27 cellular contexts compared by ENCODE assay signal in genomic region chr11:74276581-74276980, GRCh38. TPM values are rescaled to one million over a fixed set of nuclear protein-coding genes. Genes with fewer than 3 reads are reported as not detected.
DNase-seq lines count a peak whose midpoint lies in the region; ATAC-seq and TF ChIP-seq lines count a peak whose summit lies in the region.
"Had no signal": no experiment of that assay in that cellular context is flagged by ENCODE, and none has a peak within 500 bp of the region (broad histone marks: within the 10 kb centered on the region; RNA-seq: fewer than 3 reads in every experiment).

No MANE protein-coding gene starts in this region.

- no peak overlapping the region for H2AFZ ChIP-seq in mesenchymal stem cell (ENCODE audit: low read depth, low read length)

- DNase-seq in AG08395 (ENCODE audit: low spot score) (peak; percentile 59), HFFc6 (peak; percentile 78), cardiac fibroblast (ENCODE audit: low read depth in 2 of 2) (peak; percentile 47 to 64), mesenchymal stem cell (peak; percentile 44), NCI-H774 (lab: John Stamatoyannopoulos, UW) (no peak), WTC11 (ENCODE audit: low spot score) (no peak), iPS-NIHi11 (ENCODE audit: low spot score) (no peak)
- no peak for DNase-seq in activated CD4-positive, CD25-positive, alpha-beta regulatory T cell treated with anti-CD3 and anti-CD28 coated beads, Interleukin-2, amount 50 U/mL, for 72 hours
- DNase-seq: activated CD4-positive, alpha-beta T cell treated with anti-CD3 and anti-CD28 coated beads for 36 hours; activated naive CD4-positive, alpha-beta T cell; activated T-cell treated with anti-CD3 and anti-CD28 coated beads, Interleukin-2, amount 50 U/mL, for 4 hours; CD4-positive, alpha-beta T cell; effector memory CD4-positive, alpha-beta T cell; glutamatergic neuron; HCEC 1CT; natural killer cell; NCI-H1092; NCI-H2029; NCI-H226; NCI-H82; ovary; stimulated activated CD4-positive, alpha-beta T cell treated with anti-CD3 and anti-CD28 coated beads, Interleukin-12 subunit alpha, Interleukin-12 subunit beta, amount 100 ng/mL, for 4 hours had no signal

- H3K14ac ChIP-seq in mesenchymal stem cell (ENCODE audit: low read length in 2 of 2) = no peak overlapping the region

- H3K36me3 ChIP-seq in mesenchymal stem cell (ENCODE audit: control insufficient read depth in 1 of 2, insufficient read depth in 2 of 2, low read depth in 1 of 2, low read length in 2 of 2) = no peaks in the 10 kb centered on the region
- H3K36me3 ChIP-seq: ovary had no signal

- peak overlapping the region in 1 of 2 experiments; percentile 78 for H3K18ac ChIP-seq in mesenchymal stem cell (ENCODE audit: low read depth in 1 of 2, low read length in 2 of 2)

- no peak overlapping the region for H4K91ac ChIP-seq in mesenchymal stem cell (ENCODE audit: low read length)

- peaks cover 6% of the 10 kb centered on the region for H3K4me1 ChIP-seq in mesenchymal stem cell (ENCODE audit: control insufficient read depth, insufficient read depth, low read depth, low read length)

- no peaks in the 10 kb centered on the region for H3K9me3 ChIP-seq in mesenchymal stem cell (ENCODE audit: control insufficient read depth, low read length)
- H3K9me3 ChIP-seq: ovary had no signal

- ATAC-seq in WTC11 = no peak
- ATAC-seq: activated CD4-positive, alpha-beta T cell treated with anti-CD3 and anti-CD28 coated beads for 36 hours; activated T-cell treated with anti-CD3 and anti-CD28 coated beads, Interleukin-2, amount 50 U/mL, for 4 hours; esophagus mucosa; GM12878; natural killer cell; Right ventricle myocardium inferior had no signal

- H3K4ac ChIP-seq in mesenchymal stem cell (ENCODE audit: low read depth in 1 of 2, low read length in 2 of 2) = no peak overlapping the region

- H3K4me3 ChIP-seq in cardiac fibroblast (replicated peaks in 1 of 2; ENCODE audit: low read depth in 2 of 2, low read length in 2 of 2) (no peak overlapping the region), mesenchymal stem cell (ENCODE audit: insufficient read depth in 1 of 2, low read depth in 1 of 2, low read length in 2 of 2) (no peak overlapping the region)
- H3K4me3 ChIP-seq: GM12878, ovary had no signal

- no peaks in the 10 kb centered on the region for H3K9me3 Mint-ChIP-seq in HFFc6
- no peaks in the 10 kb centered on the region for H3K9me3 Mint-ChIP-seq in WTC11
- H3K9me3 Mint-ChIP-seq: activated T-cell treated with anti-CD3 and anti-CD28 coated beads, Interleukin-2, amount 50 U/mL, for 4 hours; CD4-positive, alpha-beta T cell; natural killer cell; type B pancreatic cell had no signal

- no peaks in the 10 kb centered on the region for H3K27me3 ChIP-seq in mesenchymal stem cell (ENCODE audit: control insufficient read depth in 1 of 2, insufficient read depth in 1 of 2, low read length in 2 of 2)
- H3K27me3 ChIP-seq: ovary had no signal

- POLR2A ChIA-PET in WTC11 (lab: Charles Lee) = no interaction called here

- H2BK5ac ChIP-seq in mesenchymal stem cell (ENCODE audit: low read depth, low read length, poor library complexity, severe bottlenecking) = no peak overlapping the region

- CTCF ChIA-PET in WTC11 (lab: Charles Lee) = no interaction called here

- TF ChIP-seq CTCF in HFFc6 (IDR thresholded peaks at IDR 0.05) (no peak), cardiac fibroblast (IDR thresholded peaks at IDR 0.05; ENCODE audit: low read depth, low read length) (no peak), WTC11 (IDR thresholded peaks at IDR 0.05) (no peak)

- no peaks in the 10 kb centered on the region for H3K36me3 Mint-ChIP-seq in HFFc6 (ENCODE audit: low read depth)
- H3K36me3 Mint-ChIP-seq in WTC11 = no peaks in the 10 kb centered on the region
- H3K36me3 Mint-ChIP-seq: natural killer cell, type B pancreatic cell had no signal

- no peak overlapping the region for H2BK120ac ChIP-seq in mesenchymal stem cell (ENCODE audit: low read depth, low read length)

- no CpG with 5 or more reads among the region's 2 CpGs for WGBS in mesenchymal stem cell

- H3K27ac ChIP-seq in mesenchymal stem cell (ENCODE audit: low read length, poor library complexity, severe bottlenecking) = no peak overlapping the region
- H3K27ac ChIP-seq: ovary had no signal

- no peak overlapping the region for H3K4me2 ChIP-seq in mesenchymal stem cell (ENCODE audit: low read length, poor library complexity, severe bottlenecking)

- no peak overlapping the region for H3K9ac ChIP-seq in mesenchymal stem cell (ENCODE audit: low read length)

- H3K4me3 Mint-ChIP-seq in HFFc6 = no peak overlapping the region
- no peak overlapping the region for H3K4me3 Mint-ChIP-seq in WTC11
- H3K4me3 Mint-ChIP-seq: activated CD4-positive, alpha-beta T cell treated with anti-CD3 and anti-CD28 coated beads for 36 hours; activated T-cell treated with anti-CD3 and anti-CD28 coated beads, Interleukin-2, amount 50 U/mL, for 4 hours; CD4-positive, alpha-beta T cell; natural killer cell; type B pancreatic cell had no signal

- H3K4me1 Mint-ChIP-seq in HFFc6 (ENCODE audit: low read depth) (peaks cover 42% of the 10 kb centered on the region), WTC11 (no peaks in the 10 kb centered on the region)
- H3K4me1 Mint-ChIP-seq: activated CD4-positive, alpha-beta T cell treated with anti-CD3 and anti-CD28 coated beads for 36 hours; natural killer cell had no signal

- no peak overlapping the region for H2BK12ac ChIP-seq in mesenchymal stem cell (ENCODE audit: low read length in 2 of 2)

- no peak overlapping the region for H4K8ac ChIP-seq in mesenchymal stem cell (ENCODE audit: low read length)

- H2BK15ac ChIP-seq in mesenchymal stem cell (ENCODE audit: low read depth, poor library complexity, severe bottlenecking) = no peak overlapping the region

- no peaks in the 10 kb centered on the region for H3K79me1 ChIP-seq in mesenchymal stem cell (replicated peaks; ENCODE audit: low read length, poor library complexity, severe bottlenecking)

- H2AK5ac ChIP-seq in mesenchymal stem cell (ENCODE audit: low read length, severe bottlenecking) = no peak overlapping the region

- H3K27ac Mint-ChIP-seq in HFFc6 = peak overlapping the region; percentile 80
- H3K27ac Mint-ChIP-seq in WTC11 = no peak overlapping the region
- H3K27ac Mint-ChIP-seq: activated CD4-positive, alpha-beta T cell treated with anti-CD3 and anti-CD28 coated beads for 36 hours; CD4-positive, alpha-beta T cell; natural killer cell; type B pancreatic cell had no signal

- H3K27me3 Mint-ChIP-seq in HFFc6 (ENCODE audit: insufficient read depth) (no peaks in the 10 kb centered on the region), WTC11 (ENCODE audit: low read depth) (no peaks in the 10 kb centered on the region; the same call in 1 of the 2 replicates)

- no peak overlapping the region for H3K23ac ChIP-seq in mesenchymal stem cell (ENCODE audit: low read length in 2 of 2)

TF ChIP-seq in WTC11, 78 proteins besides CTCF, POLR2A, EP300 and RAD21 (continues in another document):
- TF ChIP-seq NFYB (CRISPR knock-in tag; conservative IDR thresholded peaks at IDR 0.05; ENCODE audit: low read depth) = no peak
- no peak for TF ChIP-seq USF1 (CRISPR knock-in tag; IDR thresholded peaks at IDR 0.05)
- TF ChIP-seq ZNF219 (CRISPR knock-in tag; IDR thresholded peaks at IDR 0.05; ENCODE audit: borderline replicate concordance) = no peak
- no peak for TF ChIP-seq ZNF263 (CRISPR knock-in tag; IDR thresholded peaks at IDR 0.05; ENCODE audit: low read depth)
- TF ChIP-seq OVOL2 (CRISPR knock-in tag; IDR thresholded peaks at IDR 0.05; ENCODE audit: borderline replicate concordance) = no peak
- TF ChIP-seq GRHL2 (CRISPR knock-in tag; IDR thresholded peaks at IDR 0.05; ENCODE audit: insufficient replicate concordance, severe bottlenecking) = no peak
- no peak for TF ChIP-seq TP53 (CRISPR knock-in tag; IDR thresholded peaks at IDR 0.05)
- no peak for TF ChIP-seq ZNF396 (CRISPR knock-in tag; IDR thresholded peaks at IDR 0.05; ENCODE audit: borderline replicate concordance)
- no peak for TF ChIP-seq ZBTB21 (CRISPR knock-in tag; IDR thresholded peaks at IDR 0.05; ENCODE audit: borderline replicate concordance)
- TF ChIP-seq ZMAT4 (CRISPR knock-in tag; IDR thresholded peaks at IDR 0.05) = no peak
- TF ChIP-seq CREB1 (CRISPR knock-in tag; IDR thresholded peaks at IDR 0.05) = no peak
- no peak for TF ChIP-seq JAZF1 (CRISPR knock-in tag; IDR thresholded peaks at IDR 0.05)
- TF ChIP-seq RELA (CRISPR knock-in tag; IDR thresholded peaks at IDR 0.05; ENCODE audit: borderline replicate concordance) = no peak
- no peak for TF ChIP-seq ATF1 (CRISPR knock-in tag; IDR thresholded peaks at IDR 0.05)
- no peak for TF ChIP-seq ZSCAN18 (CRISPR knock-in tag; IDR thresholded peaks at IDR 0.05)
- no peak for TF ChIP-seq SMAD3 (CRISPR knock-in tag; IDR thresholded peaks at IDR 0.05; ENCODE audit: borderline replicate concordance)

RNA-seq across cellular contexts. Expression of gene P4HA3, which starts 34.9 kb away (rescaled TPM):
- total RNA-seq in HFFc6 (2021; fragmentation: NEBNext Ultra II Directional; extraction: Animal tissue kit (Norgen Biotek cat#: 25700)) = 1 to 10 TPM in 4 of 6 experiments, under 1 TPM in 2; 0.94 to 5.2 (median 1.1) TPM
- 1.9 TPM for polyA plus RNA-seq in mesenchymal stem cell (2013, experiment 1 of 2)
- 2.2 TPM for polyA plus RNA-seq in mesenchymal stem cell (2013, experiment 2 of 2)
- total RNA-seq in WTC11 (2021) = 0.13 to 0.14 TPM in 2 of 3 replicates, not detected in the other
- total RNA-seq: activated CD4-positive, alpha-beta T cell treated with anti-CD3 and anti-CD28 coated beads for 36 hours; activated CD8-positive, alpha-beta memory T cell treated with anti-CD3 and anti-CD28 coated beads for 36 hours; activated T-cell treated with anti-CD3 and anti-CD28 coated beads, Interleukin-2, amount 50 U/mL, for 4 hours; CD4-positive, alpha-beta T cell; GM12878; natural killer cell; Right ventricle myocardium inferior had no signal

Comparison
In these comparisons a context has a peak if more than half of its experiments do, and no peak if none do; other contexts are left out.
1. DNase-seq: peak in AG08395 (single experiment), HFFc6 (single experiment), cardiac fibroblast (2 of 2) and mesenchymal stem cell (single experiment); none in activated CD4-positive, CD25-positive, alpha-beta regulatory T cell treated with anti-CD3 and anti-CD28 coated beads, Interleukin-2, amount 50 U/mL, for 72 hours (single experiment), NCI-H774 (single experiment), WTC11 (single experiment) and iPS-NIHi11 (single experiment).